Comparison of ENCODE assay signal across 9 cellular contexts in the genomic region with DNA sequence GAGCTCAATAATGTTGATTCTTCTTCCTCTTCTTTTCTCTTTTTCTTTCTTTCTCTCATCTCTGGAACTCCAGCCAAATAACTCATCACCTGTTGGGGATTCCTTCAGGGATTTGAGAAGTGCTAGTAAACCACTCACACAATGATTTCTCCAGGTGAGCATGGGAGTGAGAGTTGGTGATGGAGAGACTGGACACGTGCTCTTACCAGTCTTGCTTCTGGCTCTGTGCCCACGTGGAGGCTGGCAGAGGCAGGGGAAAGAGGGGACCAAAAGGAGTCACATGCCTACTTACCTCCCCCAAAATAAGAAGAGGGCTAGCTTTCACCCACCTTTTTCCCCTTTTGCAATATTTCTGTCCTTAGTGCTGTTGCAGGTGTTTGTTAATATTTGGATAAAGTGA. TPM values are rescaled to one million over a fixed set of nuclear protein-coding genes. Genes with fewer than 3 reads are reported as not detected.
"Had no signal": no experiment of that assay in that cellular context is flagged by ENCODE, and none has a peak within 500 bp of the region (broad histone marks: within the 10 kb centered on the region; RNA-seq: fewer than 3 reads in every experiment).

No MANE protein-coding gene starts in this region.

- H3K4me3 ChIP-seq: GM12878 had no signal

- FAIRE-seq: G401.6, GM12878, GM12891, GM12892, GM18507, GM19239 had no signal

- ATAC-seq: GM12878 had no signal

- DNase-seq: GDM1, GF-D8 had no signal

RNA-seq across cellular contexts. Expression of a gene that starts 28.6 kb away (rescaled TPM):
- total RNA-seq: G401, GM12878 had no signal
